In the genomic region with DNA sequence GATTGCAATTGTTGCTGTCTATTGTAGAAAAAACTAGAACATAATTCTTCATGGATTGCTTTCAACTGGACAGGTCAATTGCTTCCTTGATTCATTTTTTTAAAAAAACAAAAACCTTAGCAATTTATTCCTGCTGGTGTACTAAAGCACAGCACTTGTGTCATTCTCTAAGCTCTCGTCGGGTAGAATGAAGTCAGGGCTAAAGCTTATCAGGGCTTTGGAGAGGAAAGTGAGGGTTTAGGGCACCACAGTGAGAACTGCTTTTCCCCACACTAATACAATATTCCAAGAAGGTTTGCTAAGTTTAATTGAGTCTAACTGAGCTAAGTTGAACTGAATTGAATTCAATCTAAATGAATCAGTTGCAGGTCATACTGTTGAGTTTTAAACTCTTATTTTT, we compare ENCODE assay signal across 22 cellular contexts.
"Had no signal": no experiment of that assay in that cellular context is flagged by ENCODE, and none has a peak within 500 bp of the region (broad histone marks: within the 10 kb centered on the region; RNA-seq: fewer than 3 reads in every experiment).

No MANE protein-coding gene starts in this region.

- H3K36me3 ChIP-seq: MG63, SJCRH30 had no signal

- H3K27ac ChIP-seq: RWPE1, SJCRH30 had no signal

- ATAC-seq: SK-N-SH treated with all-trans-retinoic acid at 6 μM for 48 hours had no signal

- H3K9me3 ChIP-seq: MG63, SJCRH30 had no signal

- H3K27me3 ChIP-seq: MG63, SJCRH30 had no signal

- H3K4me3 ChIP-seq: MG63, SJCRH30 had no signal

- FAIRE-seq: RCC 7860 had no signal

- H3K4me1 ChIP-seq: SJCRH30 had no signal

- DNase-seq: IMR-90, Karpas-422, KG1, MG63, NCI-H1092, NCI-H1105 treated with DMSO at 0.1 percent for 48 hours, NCI-H1417 treated with DMSO at 0.1 percent for 48 hours, NCI-H187, NCI-H2029, NCI-H2081 treated with DMSO at 0.1 percent for 48 hours, NCI-H2171, NCI-H226, NCI-H446, NCI-H510A, NCI-H524 treated with DMSO at 0.1 percent for 48 hours, NCI-H69, NCI-H774, SHP77 treated with DMSO at 0.1 percent for 48 hours, SJCRH30 had no signal
